8 cellular contexts compared by ENCODE assay signal in the genomic region with DNA sequence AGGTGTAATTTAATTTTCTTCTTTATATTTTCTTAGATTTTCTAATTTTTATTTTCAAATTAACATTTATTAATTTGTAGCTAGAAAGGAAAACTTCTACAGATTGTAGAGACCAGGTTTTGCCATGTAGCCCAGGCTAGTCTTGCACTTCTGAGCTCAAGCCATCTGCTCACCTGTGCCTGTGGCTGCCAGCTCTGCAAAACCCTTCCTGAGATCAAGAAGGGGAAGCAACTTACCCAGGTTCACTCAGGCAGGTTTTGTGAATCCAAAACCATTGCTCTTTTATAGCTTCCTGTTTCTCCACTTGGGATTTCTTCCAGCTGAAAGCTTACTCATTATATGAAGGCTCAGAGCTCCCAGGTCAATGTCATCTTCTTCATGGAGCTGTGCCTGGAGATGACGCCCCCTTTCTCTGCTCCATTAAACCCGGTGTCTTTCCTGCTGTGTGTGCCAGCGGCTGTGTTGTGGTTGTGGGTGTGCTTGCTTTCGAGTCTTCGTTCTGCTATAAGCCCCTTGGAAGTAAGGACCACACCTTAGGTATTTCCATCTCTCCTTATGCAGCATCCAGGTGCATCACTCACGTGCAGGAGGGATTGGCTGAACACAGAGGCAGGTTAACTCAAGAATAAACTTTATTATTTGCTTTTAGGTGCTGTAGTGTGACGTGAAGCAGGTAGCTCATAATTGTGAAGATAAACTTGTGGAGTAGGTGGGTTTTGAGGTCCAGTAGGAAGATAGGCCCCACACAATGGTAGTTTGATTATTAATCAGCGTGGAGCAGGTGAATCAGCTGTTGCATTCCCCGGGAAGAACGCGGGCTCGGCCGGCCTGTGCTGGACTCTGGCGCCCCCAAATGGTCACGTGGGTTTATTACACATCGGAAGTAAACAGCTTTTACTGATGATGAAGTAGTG. TPM values are rescaled to one million over a fixed set of nuclear protein-coding genes. Genes with fewer than 3 reads are reported as not detected.
A peak's percentile ranks its signal among the peaks of the same experiment; 100 is the strongest.
DNase-seq lines count a peak whose midpoint lies in the region; ATAC-seq and TF ChIP-seq lines count a peak whose summit lies in the region.

No MANE protein-coding gene starts in this region.

- H3K4me3 Mint-ChIP-seq in Caco-2 (ENCODE audit: unreplicated experiment): no peak overlapping the region
- H3K4me3 Mint-ChIP-seq in natural killer cell treated with Interleukin-12 subunit alpha and Interleukin-12 subunit beta and Interleukin-15 and Interleukin-18, amount 100 ng/mL, for 72 hours: peak overlapping the region; percentile 68
- peak overlapping the region in 1 of 2 donors; percentile 56 for H3K4me3 Mint-ChIP-seq in stimulated activated naive B cell treated with anti-CD40 and anti-IgM and Interleukin-4, amounts not matched to agents 10 μg/mL and 1 μg/mL and 100 μg/mL, for 72 hours

- BruUV-seq in Caco-2 (replicated peaks; lab: Mats Ljungman, UMichigan): no TSS peak
- BruUV-seq in PC-9 (replicated peaks; lab: Mats Ljungman, UMichigan): no TSS peak

- peak; percentile 77 to 89 for ATAC-seq in natural killer cell treated with Interleukin-12 subunit alpha and Interleukin-12 subunit beta and Interleukin-15 and Interleukin-18, amount 100 ng/mL, for 72 hours
- ATAC-seq in stimulated activated naive B cell treated with anti-CD40 and anti-IgM and Interleukin-4, amounts not matched to agents 10 μg/mL and 1 μg/mL and 100 μg/mL, for 72 hours (replicated peaks): peak; percentile 70 to 73
- ATAC-seq in HG03439 (IDR thresholded peaks at IDR 0.05; ENCODE audit: unreplicated experiment): no peak

- peak; percentile 89 to 91 for TF ChIP-seq CTCF in Caco-2 (IDR thresholded peaks at IDR 0.05; ENCODE audit: insufficient read depth in 1 of 2, low read depth in 1 of 2, low read length in 1 of 2, severe bottlenecking in 1 of 2, unreplicated experiment in 1 of 2)
- peak; percentile 98 for TF ChIP-seq CTCF in PC-9 (conservative IDR thresholded peaks at IDR 0.05)
- peak; percentile 84 to 94 (median 89) for TF ChIP-seq CTCF in esophagus squamous epithelium (IDR thresholded peaks at IDR 0.05)

- H3K79me2 ChIP-seq in Karpas-422 (ENCODE audit: low read length): no peaks in the 10 kb centered on the region
- no peaks in the 10 kb centered on the region for H3K79me2 ChIP-seq in PC-9 (ENCODE audit: low read depth)

- H3K27me3 ChIP-seq in Caco-2 (replicated peaks; ENCODE audit: control insufficient read depth, insufficient read depth, low read length): no peaks in the 10 kb centered on the region; the same call in 1 of the 2 replicates
- H3K27me3 ChIP-seq in Karpas-422 (ENCODE audit: low read length): no peaks in the 10 kb centered on the region
- H3K27me3 ChIP-seq in PC-9 (ENCODE audit: insufficient read depth, low read depth): no peaks in the 10 kb centered on the region
- H3K27me3 ChIP-seq in esophagus squamous epithelium: no peaks in the 10 kb centered on the region

- no peak overlapping the region for H3K9ac ChIP-seq in Karpas-422 (ENCODE audit: low read length)

- H3K4me2 ChIP-seq in Karpas-422 (ENCODE audit: low read depth, low read length, poor library complexity, severe bottlenecking): peak overlapping the region; percentile 21
- peak overlapping the region; percentile 48 for H3K4me2 ChIP-seq in PC-9

- POLR2A ChIA-PET in Caco-2 (lab: Charles Lee): interaction anchor here (0.6 to 1.3 kb wide), 2 partner anchors 114 to 127 kb away, joined by 5 to 8 read pairs; no protein-coding TSS in a partner anchor
- POLR2A ChIA-PET in PC-9 (lab: Charles Lee; ENCODE audit: unreplicated experiment): interaction anchor here (0.6 kb wide), 1 partner anchor 27 kb away, joined by 3 read pairs; no protein-coding TSS in a partner anchor

- no peaks in the 10 kb centered on the region for H4K20me1 ChIP-seq in Karpas-422 (ENCODE audit: insufficient read depth, low read depth, low read length)
- H4K20me1 ChIP-seq in PC-9 (ENCODE audit: insufficient read depth): no peaks in the 10 kb centered on the region

- 9% methylated on average over 12 to 15 of the region's 16 CpGs for WGBS in esophagus squamous epithelium, 2 donors

- H2AFZ ChIP-seq in Karpas-422 (ENCODE audit: low read length): no peak overlapping the region
- H2AFZ ChIP-seq in PC-9: no peak overlapping the region

- H3K27ac Mint-ChIP-seq in Caco-2 (ENCODE audit: unreplicated experiment): no peak overlapping the region
- peak overlapping the region in 1 of 2 donors; percentile 81 for H3K27ac Mint-ChIP-seq in natural killer cell treated with Interleukin-12 subunit alpha and Interleukin-12 subunit beta and Interleukin-15 and Interleukin-18, amount 100 ng/mL, for 72 hours
- no peak overlapping the region for H3K27ac Mint-ChIP-seq in stimulated activated naive B cell treated with anti-CD40 and anti-IgM and Interleukin-4, amounts not matched to agents 10 μg/mL and 1 μg/mL and 100 μg/mL, for 72 hours

- H3K9me3 Mint-ChIP-seq in Caco-2 (ENCODE audit: unreplicated experiment): no peaks in the 10 kb centered on the region
- H3K9me3 Mint-ChIP-seq in natural killer cell treated with Interleukin-12 subunit alpha and Interleukin-12 subunit beta and Interleukin-15 and Interleukin-18, amount 100 ng/mL, for 72 hours: no peaks in the 10 kb centered on the region
- no peaks in the 10 kb centered on the region for H3K9me3 Mint-ChIP-seq in stimulated activated naive B cell treated with anti-CD40 and anti-IgM and Interleukin-4, amounts not matched to agents 10 μg/mL and 1 μg/mL and 100 μg/mL, for 72 hours

- no peaks in the 10 kb centered on the region for H3K36me3 Mint-ChIP-seq in Caco-2 (ENCODE audit: insufficient read depth, unreplicated experiment)
- H3K36me3 Mint-ChIP-seq in natural killer cell treated with Interleukin-12 subunit alpha and Interleukin-12 subunit beta and Interleukin-15 and Interleukin-18, amount 100 ng/mL, for 72 hours: no peaks in the 10 kb centered on the region
- H3K36me3 Mint-ChIP-seq in stimulated activated naive B cell treated with anti-CD40 and anti-IgM and Interleukin-4, amounts not matched to agents 10 μg/mL and 1 μg/mL and 100 μg/mL, for 72 hours: no peaks in the 10 kb centered on the region

- DNase-seq in Caco-2 (peak; percentile 71 to 87), Karpas-422 (peak; percentile 80), PC-9 (peak; percentile 66 to 82), esophagus squamous epithelium (lab: John Stamatoyannopoulos, UW) (no peak)
- peak; percentile 84 for DNase-seq in activated T-cell treated with anti-CD3 and anti-CD28 coated beads, Interleukin-2, amount 50 U/mL, for 1 hour
- peak; percentile 87 for DNase-seq in natural killer cell treated with Interleukin-12 subunit alpha and Interleukin-12 subunit beta and Interleukin-15 and Interleukin-18, amount 100 ng/mL, for 72 hours (ENCODE audit: low spot score)
- peak; percentile 44 for DNase-seq in stimulated activated naive B cell treated with anti-CD40 and anti-IgM and Interleukin-4, amounts not matched to agents 10 μg/mL and 1 μg/mL and 100 μg/mL, for 72 hours

- intact Hi-C loops in Caco-2 (cut with micrococcal nuclease; ENCODE audit: unreplicated experiment) (loop anchor here (1.0 to 2.0 kb wide), 6 partner anchors 27 to 284 kb away; no protein-coding TSS in a partner anchor), PC-9 (cut with micrococcal nuclease; ENCODE audit: unreplicated experiment) (loop anchor here (1.0 kb wide), 5 partner anchors 27 to 334 kb away; no protein-coding TSS in a partner anchor), esophagus squamous epithelium (cut with DNase I) (loop anchor here (5.0 kb wide), 2 partner anchors 134 to 184 kb away; no protein-coding TSS in a partner anchor)

- H3K4me1 Mint-ChIP-seq in Caco-2 (ENCODE audit: low read depth, unreplicated experiment): no peaks in the 10 kb centered on the region
- peaks cover 17% of the 10 kb centered on the region in 2 donors for H3K4me1 Mint-ChIP-seq in natural killer cell treated with Interleukin-12 subunit alpha and Interleukin-12 subunit beta and Interleukin-15 and Interleukin-18, amount 100 ng/mL, for 72 hours (ENCODE audit: low read depth in 2 of 2)
- H3K4me1 Mint-ChIP-seq in stimulated activated naive B cell treated with anti-CD40 and anti-IgM and Interleukin-4, amounts not matched to agents 10 μg/mL and 1 μg/mL and 100 μg/mL, for 72 hours: peaks cover 5 to 10% of the 10 kb centered on the region in 2 donors

- H3K27ac ChIP-seq in Karpas-422 (ENCODE audit: low read length) (no peak overlapping the region), PC-9 (no peak overlapping the region), esophagus squamous epithelium (no peak overlapping the region)

- H3K9me3 ChIP-seq in Caco-2 (no peaks in the 10 kb centered on the region), Karpas-422 (ENCODE audit: low read length) (no peaks in the 10 kb centered on the region), PC-9 (ENCODE audit: insufficient read depth, low read depth) (no peaks in the 10 kb centered on the region; the same call in 1 of the 2 replicates), esophagus squamous epithelium (no peaks in the 10 kb centered on the region)

- no peaks in the 10 kb centered on the region for H3K27me3 Mint-ChIP-seq in Caco-2 (ENCODE audit: insufficient read depth, unreplicated experiment)
- H3K27me3 Mint-ChIP-seq in natural killer cell treated with Interleukin-12 subunit alpha and Interleukin-12 subunit beta and Interleukin-15 and Interleukin-18, amount 100 ng/mL, for 72 hours: no peaks in the 10 kb centered on the region
- no peaks in the 10 kb centered on the region for H3K27me3 Mint-ChIP-seq in stimulated activated naive B cell treated with anti-CD40 and anti-IgM and Interleukin-4, amounts not matched to agents 10 μg/mL and 1 μg/mL and 100 μg/mL, for 72 hours

- H3K36me3 ChIP-seq in Caco-2 (ENCODE audit: control insufficient read depth, insufficient read depth, low read length) (no peaks in the 10 kb centered on the region), Karpas-422 (ENCODE audit: insufficient read depth, low read length) (no peaks in the 10 kb centered on the region), PC-9 (ENCODE audit: low read depth) (no peaks in the 10 kb centered on the region), esophagus squamous epithelium (no peaks in the 10 kb centered on the region)

- no peak for TF ChIP-seq POLR2A in esophagus squamous epithelium (IDR thresholded peaks at IDR 0.05)

- no peaks in the 10 kb centered on the region for H3K4me1 ChIP-seq in Caco-2
- no peaks in the 10 kb centered on the region for H3K4me1 ChIP-seq in Karpas-422 (ENCODE audit: low read length)
- H3K4me1 ChIP-seq in PC-9 (replicated peaks; ENCODE audit: insufficient read depth): no peaks in the 10 kb centered on the region
- peaks cover 0 to 8% (median 0%) of the 10 kb centered on the region in 3 donors for H3K4me1 ChIP-seq in esophagus squamous epithelium

- H3K4me3 ChIP-seq in Caco-2 (ENCODE audit: low read depth, low read length): no peak overlapping the region
- H3K4me3 ChIP-seq in Karpas-422 (ENCODE audit: low read length): no peak overlapping the region
- H3K4me3 ChIP-seq in PC-9: no peak overlapping the region
- H3K4me3 ChIP-seq in esophagus squamous epithelium: no peak overlapping the region

- H3F3A ChIP-seq in PC-9 (ENCODE audit: insufficient read depth, low read depth): no peaks in the 10 kb centered on the region

- CTCF ChIA-PET in Caco-2 (lab: Charles Lee): interaction anchor here (0.5 to 3.4 kb wide), 29 partner anchors 8 to 818 kb away, joined by 3 to 48 read pairs (median 4); a partner anchor contains a TSS
- CTCF ChIA-PET in PC-9 (lab: Charles Lee): interaction anchor here (0.6 to 2.5 kb wide), 23 partner anchors 14 to 285 kb away, joined by 3 to 36 read pairs (median 5); no protein-coding TSS in a partner anchor

- H3K9me2 ChIP-seq in Karpas-422 (replicated peaks; ENCODE audit: insufficient read depth, low read length) (no peaks in the 10 kb centered on the region), PC-9 (ENCODE audit: insufficient read depth) (no peaks in the 10 kb centered on the region)

RNA-seq across cellular contexts. Expression of a gene that starts 42.2 kb away (rescaled TPM):
- total RNA-seq in Caco-2 (2022) (101 and 110 TPM in 2 replicates), PC-9 (2021) (122 and 154 TPM in 2 replicates), esophagus squamous epithelium (10 to 100 TPM; 33.8 to 84.0 (median 53.1) TPM)
- 36.8 and 48.8 TPM in 2 replicates for total RNA-seq in Karpas-422 (2014; rRNA removed; shearing (Covaris generic); ENCODE audit: low replicate concordance)
- total RNA-seq in natural killer cell treated with Interleukin-12 subunit alpha and Interleukin-12 subunit beta and Interleukin-15 and Interleukin-18, amount 100 ng/mL, for 72 hours: 100 to 1,000 TPM in 1 of 2 donors, 10 to 100 TPM in 1; 74.4 to 135 TPM
